Comparison of ENCODE assay signal across 1 cellular context in the genomic region with DNA sequence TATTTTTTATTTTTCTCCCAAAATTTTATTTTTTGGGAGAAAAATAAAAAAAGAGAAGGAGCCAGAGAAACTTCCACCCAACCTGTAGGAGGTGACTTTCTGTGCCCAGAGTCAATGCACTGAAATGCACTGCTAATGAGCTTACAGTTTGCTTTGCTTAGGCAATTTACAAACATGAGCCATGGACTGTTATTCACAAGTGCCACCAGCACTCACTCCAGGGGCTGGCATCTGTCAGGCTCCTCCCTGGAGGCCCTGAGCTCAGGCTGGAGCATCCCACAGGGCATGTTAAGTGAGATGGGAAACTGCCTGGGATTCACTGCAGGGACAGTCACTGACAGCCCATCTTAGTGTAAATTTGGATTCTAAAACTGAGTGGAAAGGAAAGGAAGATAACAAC.
TF ChIP-seq lines count a peak whose summit lies in the region.

No MANE protein-coding gene starts in this region.

TF ChIP-seq in GM23338, 12 proteins besides CTCF, POLR2A, EP300 and RAD21:
- TF ChIP-seq, protein P1, sequence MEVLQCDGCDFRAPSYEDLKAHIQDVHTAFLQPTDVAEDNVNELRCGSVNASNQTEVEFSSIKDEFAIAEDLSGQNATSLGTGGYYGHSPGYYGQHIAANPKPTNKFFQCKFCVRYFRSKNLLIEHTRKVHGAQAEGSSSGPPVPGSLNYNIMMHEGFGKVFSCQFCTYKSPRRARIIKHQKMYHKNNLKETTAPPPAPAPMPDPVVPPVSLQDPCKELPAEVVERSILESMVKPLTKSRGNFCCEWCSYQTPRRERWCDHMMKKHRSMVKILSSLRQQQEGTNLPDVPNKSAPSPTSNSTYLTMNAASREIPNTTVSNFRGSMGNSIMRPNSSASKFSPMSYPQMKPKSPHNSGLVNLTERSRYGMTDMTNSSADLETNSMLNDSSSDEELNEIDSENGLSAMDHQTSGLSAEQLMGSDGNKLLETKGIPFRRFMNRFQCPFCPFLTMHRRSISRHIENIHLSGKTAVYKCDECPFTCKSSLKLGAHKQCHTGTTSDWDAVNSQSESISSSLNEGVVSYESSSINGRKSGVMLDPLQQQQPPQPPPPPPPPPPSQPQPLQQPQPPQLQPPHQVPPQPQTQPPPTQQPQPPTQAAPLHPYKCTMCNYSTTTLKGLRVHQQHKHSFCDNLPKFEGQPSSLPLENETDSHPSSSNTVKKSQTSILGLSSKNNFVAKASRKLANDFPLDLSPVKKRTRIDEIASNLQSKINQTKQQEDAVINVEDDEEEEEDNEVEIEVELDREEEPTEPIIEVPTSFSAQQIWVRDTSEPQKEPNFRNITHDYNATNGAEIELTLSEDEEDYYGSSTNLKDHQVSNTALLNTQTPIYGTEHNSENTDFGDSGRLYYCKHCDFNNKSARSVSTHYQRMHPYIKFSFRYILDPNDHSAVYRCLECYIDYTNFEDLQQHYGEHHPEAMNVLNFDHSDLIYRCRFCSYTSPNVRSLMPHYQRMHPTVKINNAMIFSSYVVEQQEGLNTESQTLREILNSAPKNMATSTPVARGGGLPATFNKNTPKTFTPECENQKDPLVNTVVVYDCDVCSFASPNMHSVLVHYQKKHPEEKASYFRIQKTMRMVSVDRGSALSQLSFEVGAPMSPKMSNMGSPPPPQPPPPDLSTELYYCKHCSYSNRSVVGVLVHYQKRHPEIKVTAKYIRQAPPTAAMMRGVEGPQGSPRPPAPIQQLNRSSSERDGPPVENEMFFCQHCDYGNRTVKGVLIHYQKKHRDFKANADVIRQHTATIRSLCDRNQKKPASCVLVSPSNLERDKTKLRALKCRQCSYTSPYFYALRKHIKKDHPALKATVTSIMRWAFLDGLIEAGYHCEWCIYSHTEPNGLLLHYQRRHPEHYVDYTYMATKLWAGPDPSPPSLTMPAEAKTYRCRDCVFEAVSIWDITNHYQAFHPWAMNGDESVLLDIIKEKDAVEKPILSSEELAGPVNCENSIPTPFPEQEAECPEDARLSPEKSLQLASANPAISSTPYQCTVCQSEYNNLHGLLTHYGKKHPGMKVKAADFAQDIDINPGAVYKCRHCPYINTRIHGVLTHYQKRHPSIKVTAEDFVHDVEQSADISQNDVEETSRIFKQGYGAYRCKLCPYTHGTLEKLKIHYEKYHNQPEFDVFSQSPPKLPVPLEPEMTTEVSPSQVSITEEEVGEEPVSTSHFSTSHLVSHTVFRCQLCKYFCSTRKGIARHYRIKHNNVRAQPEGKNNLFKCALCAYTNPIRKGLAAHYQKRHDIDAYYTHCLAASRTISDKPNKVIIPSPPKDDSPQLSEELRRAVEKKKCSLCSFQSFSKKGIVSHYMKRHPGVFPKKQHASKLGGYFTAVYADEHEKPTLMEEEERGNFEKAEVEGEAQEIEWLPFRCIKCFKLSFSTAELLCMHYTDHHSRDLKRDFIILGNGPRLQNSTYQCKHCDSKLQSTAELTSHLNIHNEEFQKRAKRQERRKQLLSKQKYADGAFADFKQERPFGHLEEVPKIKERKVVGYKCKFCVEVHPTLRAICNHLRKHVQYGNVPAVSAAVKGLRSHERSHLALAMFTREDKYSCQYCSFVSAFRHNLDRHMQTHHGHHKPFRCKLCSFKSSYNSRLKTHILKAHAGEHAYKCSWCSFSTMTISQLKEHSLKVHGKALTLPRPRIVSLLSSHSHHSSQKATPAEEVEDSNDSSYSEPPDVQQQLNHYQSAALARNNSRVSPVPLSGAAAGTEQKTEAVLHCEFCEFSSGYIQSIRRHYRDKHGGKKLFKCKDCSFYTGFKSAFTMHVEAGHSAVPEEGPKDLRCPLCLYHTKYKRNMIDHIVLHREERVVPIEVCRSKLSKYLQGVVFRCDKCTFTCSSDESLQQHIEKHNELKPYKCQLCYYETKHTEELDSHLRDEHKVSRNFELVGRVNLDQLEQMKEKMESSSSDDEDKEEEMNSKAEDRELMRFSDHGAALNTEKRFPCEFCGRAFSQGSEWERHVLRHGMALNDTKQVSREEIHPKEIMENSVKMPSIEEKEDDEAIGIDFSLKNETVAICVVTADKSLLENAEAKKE (CRISPR knock-in tag; IDR thresholded peaks at IDR 0.05) = no peak
- TF ChIP-seq CREB1 (CRISPR knock-in tag; IDR thresholded peaks at IDR 0.05; ENCODE audit: low read depth) (no peak), EZH2 (IDR thresholded peaks at IDR 0.05; ENCODE audit: low read depth, unreplicated experiment) (no peak), ZNF114 (CRISPR knock-in tag; IDR thresholded peaks at IDR 0.05) (no peak), NANOG (IDR thresholded peaks at IDR 0.05; ENCODE audit: borderline replicate concordance) (no peak), STAT1 (IDR thresholded peaks at IDR 0.05; ENCODE audit: unreplicated experiment) (no peak), EZH2phosphoT487 (IDR thresholded peaks at IDR 0.05; ENCODE audit: unreplicated experiment) (no peak)
- TF ChIP-seq, protein P2, sequence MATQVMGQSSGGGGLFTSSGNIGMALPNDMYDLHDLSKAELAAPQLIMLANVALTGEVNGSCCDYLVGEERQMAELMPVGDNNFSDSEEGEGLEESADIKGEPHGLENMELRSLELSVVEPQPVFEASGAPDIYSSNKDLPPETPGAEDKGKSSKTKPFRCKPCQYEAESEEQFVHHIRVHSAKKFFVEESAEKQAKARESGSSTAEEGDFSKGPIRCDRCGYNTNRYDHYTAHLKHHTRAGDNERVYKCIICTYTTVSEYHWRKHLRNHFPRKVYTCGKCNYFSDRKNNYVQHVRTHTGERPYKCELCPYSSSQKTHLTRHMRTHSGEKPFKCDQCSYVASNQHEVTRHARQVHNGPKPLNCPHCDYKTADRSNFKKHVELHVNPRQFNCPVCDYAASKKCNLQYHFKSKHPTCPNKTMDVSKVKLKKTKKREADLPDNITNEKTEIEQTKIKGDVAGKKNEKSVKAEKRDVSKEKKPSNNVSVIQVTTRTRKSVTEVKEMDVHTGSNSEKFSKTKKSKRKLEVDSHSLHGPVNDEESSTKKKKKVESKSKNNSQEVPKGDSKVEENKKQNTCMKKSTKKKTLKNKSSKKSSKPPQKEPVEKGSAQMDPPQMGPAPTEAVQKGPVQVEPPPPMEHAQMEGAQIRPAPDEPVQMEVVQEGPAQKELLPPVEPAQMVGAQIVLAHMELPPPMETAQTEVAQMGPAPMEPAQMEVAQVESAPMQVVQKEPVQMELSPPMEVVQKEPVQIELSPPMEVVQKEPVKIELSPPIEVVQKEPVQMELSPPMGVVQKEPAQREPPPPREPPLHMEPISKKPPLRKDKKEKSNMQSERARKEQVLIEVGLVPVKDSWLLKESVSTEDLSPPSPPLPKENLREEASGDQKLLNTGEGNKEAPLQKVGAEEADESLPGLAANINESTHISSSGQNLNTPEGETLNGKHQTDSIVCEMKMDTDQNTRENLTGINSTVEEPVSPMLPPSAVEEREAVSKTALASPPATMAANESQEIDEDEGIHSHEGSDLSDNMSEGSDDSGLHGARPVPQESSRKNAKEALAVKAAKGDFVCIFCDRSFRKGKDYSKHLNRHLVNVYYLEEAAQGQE (IDR thresholded peaks at IDR 0.05; ENCODE audit: unreplicated experiment) = no peak
- TF ChIP-seq, protein P3, sequence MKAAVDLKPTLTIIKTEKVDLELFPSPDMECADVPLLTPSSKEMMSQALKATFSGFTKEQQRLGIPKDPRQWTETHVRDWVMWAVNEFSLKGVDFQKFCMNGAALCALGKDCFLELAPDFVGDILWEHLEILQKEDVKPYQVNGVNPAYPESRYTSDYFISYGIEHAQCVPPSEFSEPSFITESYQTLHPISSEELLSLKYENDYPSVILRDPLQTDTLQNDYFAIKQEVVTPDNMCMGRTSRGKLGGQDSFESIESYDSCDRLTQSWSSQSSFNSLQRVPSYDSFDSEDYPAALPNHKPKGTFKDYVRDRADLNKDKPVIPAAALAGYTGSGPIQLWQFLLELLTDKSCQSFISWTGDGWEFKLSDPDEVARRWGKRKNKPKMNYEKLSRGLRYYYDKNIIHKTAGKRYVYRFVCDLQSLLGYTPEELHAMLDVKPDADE (IDR thresholded peaks at IDR 0.05) = no peak
